8 cellular contexts compared by ENCODE assay signal in genomic region chr4:74038161-74039064, GRCh38. TPM values are rescaled to one million over a fixed set of nuclear protein-coding genes. Genes with fewer than 3 reads are reported as not detected.
DNase-seq lines count a peak whose midpoint lies in the region; ATAC-seq and TF ChIP-seq lines count a peak whose summit lies in the region.

TSS of gene CXCL3 (minus strand) at chr4:74038689. CDS start at chr4:74038611, 78 bp downstream.

- H2AFZ ChIP-seq in parathyroid adenoma, result peak within 1 kb of the TSS; percentile 77

- H3K27me3 ChIP-seq in HAP-1 (ENCODE audit: low read depth), result peaks cover 26% of the 10 kb centered on the region
- no peaks in the 10 kb centered on the region for H3K27me3 ChIP-seq in ascending aorta
- H3K27me3 ChIP-seq in right atrium auricular region, result no peaks in the 10 kb centered on the region
- H3K27me3 ChIP-seq in parathyroid adenoma (ENCODE audit: control insufficient read depth, insufficient read depth, low read length), result no peaks in the 10 kb centered on the region

- in situ Hi-C loops in HAP-1 (cut with MboI; ENCODE audit: low sequenced_read_pairs), result no loop called here

- TF ChIP-seq CTCF in ascending aorta (IDR thresholded peaks at IDR 0.05), result peak; percentile 18 to 41 (median 38)
- TF ChIP-seq CTCF in right atrium auricular region (IDR thresholded peaks at IDR 0.05), result peak; percentile 22 to 70
- TF ChIP-seq CTCF in parathyroid adenoma (IDR thresholded peaks at IDR 0.05), result no peak

- H3K4me3 ChIP-seq in HAP-1 (peak within 1 kb of the TSS; percentile 54), ascending aorta (peak within 1 kb of the TSS; percentile 78 to 83), right atrium auricular region (peak within 1 kb of the TSS; percentile 57 to 66), parathyroid adenoma (ENCODE audit: low read depth, low read length) (peak within 1 kb of the TSS; percentile 79)

- no peak for DNase-seq in activated CD4-positive, CD25-positive, alpha-beta regulatory T cell treated with anti-CD3 and anti-CD28 coated beads, Interleukin-2, amount 50 U/mL, for 72 hours
- DNase-seq in HAP-1 (ENCODE audit: low spot score in 2 of 2) (peak; percentile 29 to 84), NCI-H774 (lab: John Stamatoyannopoulos, UW) (peak; percentile 9), ascending aorta (ENCODE audit: low spot score in 2 of 2) (peak in 1 of 2 donors; percentile 86), right atrium auricular region (ENCODE audit: low spot score) (peak; percentile 75), DMS79 treated with DMSO at 0.1 percent for 48 hours (lab: John Stamatoyannopoulos, UW) (no peak)

- ATAC-seq in activated CD4-positive, CD25-positive, alpha-beta regulatory T cell treated with anti-CD3 and anti-CD28 coated beads, Interleukin-2, amount 50 U/mL, for 24 hours, result peak; percentile 17 to 36

- no peaks in the 10 kb centered on the region for H3K36me3 ChIP-seq in HAP-1 (replicated peaks)
- no peaks in the 10 kb centered on the region for H3K36me3 ChIP-seq in ascending aorta
- no peaks in the 10 kb centered on the region for H3K36me3 ChIP-seq in right atrium auricular region
- no peaks in the 10 kb centered on the region for H3K36me3 ChIP-seq in parathyroid adenoma (ENCODE audit: control insufficient read depth, insufficient read depth, low read length)

- H3K79me2 ChIP-seq in parathyroid adenoma, result no peaks in the 10 kb centered on the region

- peak within 1 kb of the TSS; percentile 22 to 46 for H3K27ac ChIP-seq in ascending aorta
- peak within 1 kb of the TSS; percentile 50 to 75 for H3K27ac ChIP-seq in right atrium auricular region
- H3K27ac ChIP-seq in parathyroid adenoma, result peak within 1 kb of the TSS; percentile 11

- intact Hi-C loops in ascending aorta (cut with DNase I), result loop anchor here (5.0 kb wide), 3 partner anchors 59 to 376 kb away; partner anchors contain the start of gene CXCL2

- H3K4me1 ChIP-seq in HAP-1, result peaks cover 4% of the 10 kb centered on the region; the same call in 1 of the 2 replicates
- H3K4me1 ChIP-seq in ascending aorta, result peaks cover 0 to 3% of the 10 kb centered on the region in 2 donors
- peaks cover 3 to 8% of the 10 kb centered on the region in 2 donors for H3K4me1 ChIP-seq in right atrium auricular region
- no peaks in the 10 kb centered on the region for H3K4me1 ChIP-seq in parathyroid adenoma

- H3K9ac ChIP-seq in parathyroid adenoma, result no peak within 1 kb of the TSS

- peak within 1 kb of the TSS; percentile 96 for H3K4me2 ChIP-seq in parathyroid adenoma (ENCODE audit: low read length)

- H3K9me3 ChIP-seq in HAP-1 (no peaks in the 10 kb centered on the region), ascending aorta (no peaks in the 10 kb centered on the region), right atrium auricular region (no peaks in the 10 kb centered on the region), parathyroid adenoma (ENCODE audit: control insufficient read depth, low read length) (no peaks in the 10 kb centered on the region)

RNA-seq across cellular contexts. Expression of gene CXCL3, which starts in this region (rescaled TPM):
- not detected for total RNA-seq in ascending aorta
- total RNA-seq in right atrium auricular region, result under 1 TPM in 1 of 2 donors, not detected in 1; 0.63 TPM

Comparison
In these comparisons a context has a peak if more than half of its experiments do, and no peak if none do; other contexts are left out.
1. Peak in DNase-seq, H3K4me3 ChIP-seq and H3K27ac ChIP-seq in right atrium auricular region; RNA of the gene not detected or under 1 TPM.
2. DNase-seq: peak in HAP-1 (2 of 2) and NCI-H774 (single experiment); none in activated CD4-positive, CD25-positive, alpha-beta regulatory T cell treated with anti-CD3 and anti-CD28 coated beads, Interleukin-2, amount 50 U/mL, for 72 hours (single experiment) and DMS79 treated with DMSO at 0.1 percent for 48 hours (single experiment).
3. H3K27ac ChIP-seq: peak in every context shown above with its lines; median percentile 62 in right atrium auricular region; 34 in ascending aorta; 11 in parathyroid adenoma.
4. Peak in every context shown above with its lines, with median percentiles within 50 percentile points of each other: H3K4me3 ChIP-seq.